24 cellular contexts compared by ENCODE assay signal in genomic region chr15:31313223-31313622, GRCh38. TPM values are rescaled to one million over a fixed set of nuclear protein-coding genes. Genes with fewer than 3 reads are reported as not detected.
DNase-seq lines count a peak whose midpoint lies in the region; ATAC-seq, FAIRE-seq and TF ChIP-seq lines count a peak whose summit lies in the region.
"Had no signal": no experiment of that assay in that cellular context is flagged by ENCODE, and none has a peak within 500 bp of the region (broad histone marks: within the 10 kb centered on the region; RNA-seq: fewer than 3 reads in every experiment).

No MANE protein-coding gene starts in this region.

- in situ Hi-C loops in GM12878 (cut with MboI) (no loop called here), transverse colon (cut with MboI; ENCODE audit: low pct_ligation_motif_present in 1 of 4, low pct_unique_long_range_greater_than_20kb in 1 of 4, low sequenced_read_pairs in 3 of 4) (loop anchor here in 2 of 4 donors (10.0 to 25.0 kb wide), 2 partner anchors 101 to 108 kb away; no protein-coding TSS in a partner anchor)

- no peak overlapping the region for H3K27ac ChIP-seq in HEK293 (ENCODE audit: extremely low read depth, low read depth, low read length)
- H3K27ac ChIP-seq in GM12878 (ENCODE audit: control insufficient read depth, insufficient read depth), result no peak overlapping the region
- H3K27ac ChIP-seq in transverse colon, result no peak overlapping the region
- no peak overlapping the region for H3K27ac ChIP-seq in colonic mucosa
- H3K27ac ChIP-seq: 22Rv1; A549; BLaER1 treated with 17β-estradiol and CSF1 and Interleukin-3, amounts not matched to agents 10 nM and 100 nM; C4-2B had no signal

- H3K36me3 ChIP-seq in HEK293 (ENCODE audit: control insufficient read depth in 2 of 2, insufficient read depth in 1 of 2, low read length in 2 of 2) (no peaks in the 10 kb centered on the region), GM12878 (ENCODE audit: control insufficient read depth in 2 of 2, insufficient read depth in 2 of 2, low read length in 1 of 2) (no peaks in the 10 kb centered on the region), transverse colon (no peaks in the 10 kb centered on the region), colonic mucosa (no peaks in the 10 kb centered on the region)
- H3K36me3 ChIP-seq: BLaER1 treated with 17β-estradiol and CSF1 and Interleukin-3, amounts not matched to agents 10 nM and 100 nM had no signal

- H3K4me3 ChIP-seq in HEK293 (ENCODE audit: low read depth, low read length) (no peak overlapping the region), GM12878 (no peak overlapping the region), transverse colon (no peak overlapping the region), colonic mucosa (no peak overlapping the region)
- H3K4me3 ChIP-seq: A549; BLaER1 treated with 17β-estradiol and CSF1 and Interleukin-3, amounts not matched to agents 10 nM and 100 nM had no signal

- H3K4me2 ChIP-seq in GM12878 (ENCODE audit: control insufficient read depth, insufficient read depth), result no peak overlapping the region
- H3K4me2 ChIP-seq: A549; BLaER1 treated with 17β-estradiol and CSF1 and Interleukin-3, amounts not matched to agents 10 nM and 100 nM had no signal

- no peak for FAIRE-seq in GM12878 (lab: Jason Lieb, UNC)
- FAIRE-seq: A549, GM12891, GM19239 had no signal

- H3K4me1 ChIP-seq in HEK293 (ENCODE audit: control insufficient read depth, insufficient read depth, low read length), result no peaks in the 10 kb centered on the region
- peaks cover 7% of the 10 kb centered on the region for H3K4me1 ChIP-seq in GM12878 (ENCODE audit: control insufficient read depth, insufficient read depth, low read length)
- H3K4me1 ChIP-seq in transverse colon, result no peaks in the 10 kb centered on the region
- no peaks in the 10 kb centered on the region for H3K4me1 ChIP-seq in colonic mucosa
- H3K4me1 ChIP-seq: A549 had no signal

- RAD21 ChIA-PET in GM12878 (lab: Charles Lee; ENCODE audit: unreplicated experiment), result no interaction called here

- DNase-seq in GM12878 (ENCODE audit: low read depth, low spot score), result no peak
- DNase-seq in ecto neural progenitor cell (ENCODE audit: low spot score), result peak; percentile 10
- DNase-seq in islet precursor cell, result peak; percentile 1
- DNase-seq in transverse colon, result no peak
- no peak for DNase-seq in T-helper 9 cell
- no peak for DNase-seq in COLO829 (ENCODE audit: low spot score)
- DNase-seq in colonic mucosa, result no peak
- DNase-seq: AML-193; CD4-positive, alpha-beta T cell; CD8-positive, alpha-beta T cell; COR-L47; DMS153; DMS53; DMS79; DND-41; EL; GDM1 had no signal

- H4K20me1 ChIP-seq in GM12878 (ENCODE audit: control insufficient read depth, insufficient read depth), result no peaks in the 10 kb centered on the region
- H4K20me1 ChIP-seq: BLaER1 treated with 17β-estradiol and CSF1 and Interleukin-3, amounts not matched to agents 10 nM and 100 nM had no signal

- H3K9me3 ChIP-seq in HEK293 (ENCODE audit: control insufficient read depth, insufficient read depth, low read depth, low read length) (no peaks in the 10 kb centered on the region), GM12878 (replicated peaks; ENCODE audit: control insufficient read depth, insufficient read depth, low read length) (peaks cover 3% of the 10 kb centered on the region; the same call in 1 of the 3 replicates), transverse colon (peaks cover 7 to 13% of the 10 kb centered on the region in 2 donors), colonic mucosa (no peaks in the 10 kb centered on the region)

- no peak for ATAC-seq in GM12878
- ATAC-seq: A549; CD8-positive, alpha-beta T cell had no signal

- SMC1A ChIA-PET in GM12878 (lab: Charles Lee; ENCODE audit: uncharacterized antibody, unreplicated experiment), result interaction anchor here (1.1 to 1.5 kb wide), 3 partner anchors 21 to 176 kb away, joined by 3 read pairs; no protein-coding TSS in a partner anchor

- intact Hi-C loops in GM12878 (cut with micrococcal nuclease; ENCODE audit: unreplicated experiment) (no loop called here), transverse colon (cut with DNase I; ENCODE audit: low total_unique reads) (no loop called here), colonic mucosa (cut with DNase I) (no loop called here)

- H3K27me3 ChIP-seq in GM12878 (replicated peaks in 1 of 2; ENCODE audit: control insufficient read depth in 2 of 2, insufficient read depth in 2 of 2, low read length in 1 of 2) (no peaks in the 10 kb centered on the region; a peak in 1 of 4 replicates), transverse colon (peaks cover 4% of the 10 kb centered on the region), colonic mucosa (no peaks in the 10 kb centered on the region)

- H3K79me2 ChIP-seq in GM12878 (ENCODE audit: control insufficient read depth, insufficient read depth, low read length), result no peaks in the 10 kb centered on the region

- TF ChIP-seq EP300 in GM12878 (IDR thresholded peaks at IDR 0.05; ENCODE audit: borderline replicate concordance in 1 of 2, control insufficient read depth in 1 of 2, low read depth in 2 of 2, low read length in 2 of 2) (no peak), transverse colon (IDR thresholded peaks at IDR 0.05; ENCODE audit: low read depth) (no peak)

- no peak overlapping the region for H2AFZ ChIP-seq in GM12878 (ENCODE audit: control insufficient read depth, low read depth, low read length)

- CTCF ChIA-PET in HEK293 (lab: Yijun Ruan, JAX) (interaction anchor here (0.7 kb wide), 1 partner anchor 209 kb away, joined by 5 read pairs; no protein-coding TSS in a partner anchor), GM12878 (lab: Yijun Ruan, JAX) (interaction anchor here (0.6 to 2.1 kb wide), 4 partner anchors 8 to 371 kb away, joined by 3 to 6 read pairs (median 4); no protein-coding TSS in a partner anchor)

- POLR2A ChIA-PET in HEK293 (lab: Yijun Ruan, JAX), result no interaction called here
- POLR2A ChIA-PET in GM12878 (lab: Charles Lee), result interaction anchor here (1.7 kb wide), 1 partner anchor 11 kb away, joined by 7 read pairs; no protein-coding TSS in a partner anchor

- no peak for TF ChIP-seq CTCF in HEK293 (tag by site-specific recombination; IDR thresholded peaks at IDR 0.05)
- TF ChIP-seq CTCF in GM12878 (IDR thresholded peaks at IDR 0.05 in 2 of 3, conservative IDR thresholded peaks at IDR 0.05 in 1 of 3; ENCODE audit: control insufficient read depth in 2 of 3, extremely low read depth in 1 of 3, insufficient read depth in 1 of 3, low read depth in 3 of 3, low read length in 3 of 3), result no peak
- TF ChIP-seq CTCF in transverse colon (IDR thresholded peaks at IDR 0.05), result no peak
- no peak for TF ChIP-seq CTCF in colonic mucosa (IDR thresholded peaks at IDR 0.05)

- H3K9ac ChIP-seq in GM12878 (ENCODE audit: control insufficient read depth, insufficient read depth, low read length) (no peak overlapping the region), colonic mucosa (ENCODE audit: low read depth in 2 of 2, low read length in 2 of 2) (no peak overlapping the region)
- H3K9ac ChIP-seq: BLaER1 treated with 17β-estradiol and CSF1 and Interleukin-3, amounts not matched to agents 10 nM and 100 nM had no signal

- TF ChIP-seq RAD21 in GM12878 (IDR thresholded peaks at IDR 0.05; ENCODE audit: insufficient read depth, low read depth, low read length), result no peak

- no peak for TF ChIP-seq POLR2A in GM12878 (IDR thresholded peaks at IDR 0.05; ENCODE audit: low read depth, low read length)
- TF ChIP-seq POLR2A in transverse colon (IDR thresholded peaks at IDR 0.05), result no peak

- BruUV-seq in GM12878 (replicated peaks; lab: Mats Ljungman, UMichigan), result no TSS peak

TF ChIP-seq in HEK293, 187 proteins besides CTCF, POLR2A, EP300 and RAD21 (continues in another document):
- no peak for TF ChIP-seq ZNF416 (tag by site-specific recombination; IDR thresholded peaks at IDR 0.05)
- TF ChIP-seq SETDB1 (IDR thresholded peaks at IDR 0.05; ENCODE audit: insufficient read length, low read length), result peak; percentile 26

TF ChIP-seq in GM12878, 131 proteins besides CTCF, POLR2A, EP300 and RAD21:
- TF ChIP-seq SMARCA5 (IDR thresholded peaks at IDR 0.05) (peak; percentile 51; the same call in 1 of the 2 replicates), JUND (IDR thresholded peaks at IDR 0.05; ENCODE audit: low read depth, low read length) (no peak)

RNA-seq across cellular contexts. Expression of gene KLF13, which starts 13.4 kb away (rescaled TPM):
- 47.3 and 48.6 TPM in 2 replicates for total RNA-seq in GM12878 (2013; cell fraction: nucleolus; rRNA removed)
- total RNA-seq in GM12878 (2014; rRNA removed), result 49.3 and 51.8 TPM in 2 replicates
- 64.7 and 65.1 TPM in 2 replicates for total RNA-seq in GM12878 (2014; rRNA removed; fragmentation: Illumina TruSeq; extraction: Trizol)
- total RNA-seq in GM12878 (2021), result 109 and 112 TPM in 2 replicates
- 21.1 TPM for polyA plus RNA-seq in GM12878 (2011; ENCODE audit: low read depth)
- 71.9 and 72.0 TPM in 2 replicates for polyA plus RNA-seq in GM12878 (2011; rRNA removed)
- polyA plus RNA-seq in GM12878 (2011; cell fraction: cytosol; rRNA removed), result 40.2 and 46.9 TPM in 2 replicates
- polyA plus RNA-seq in GM12878 (2011; cell fraction: nucleus; rRNA removed), result 35.3 and 41.2 TPM in 2 replicates
- polyA plus RNA-seq in GM12878 (2012), result 50.2 and 70.7 TPM in 2 replicates
- 42.3 and 48.2 TPM in 2 replicates for polyA plus RNA-seq in GM12878 (2014; fragmentation: Illumina TruSeq; extraction: Trizol)
- 10 to 100 TPM; 31.1 to 63.1 TPM for polyA plus RNA-seq in GM12878 (2014; fragmentation: Nextera tagmentation; extraction: Ambion mirVana)
- 51.0 and 52.4 TPM in 2 replicates for polyA plus RNA-seq in GM12878 (2014; rRNA removed)
- polyA plus RNA-seq in GM12878 (2016; fragmentation: Nextera tagmentation; extraction: Ambion mirVana), result 10 to 100 TPM; 20.3 to 24.4 TPM
- 55.7 and 58.5 TPM in 2 replicates for polyA minus RNA-seq in GM12878 (2011; rRNA and poly(A)+ RNA removed)
- polyA minus RNA-seq in GM12878 (2011; cell fraction: cytosol; rRNA and poly(A)+ RNA removed), result 23.3 and 37.1 TPM in 2 replicates
- polyA minus RNA-seq in GM12878 (2011; cell fraction: nucleus; rRNA and poly(A)+ RNA removed), result 10.3 and 17.7 TPM in 2 replicates
- total RNA-seq in transverse colon, result 10 to 100 TPM; 39.0 to 81.2 (median 68.8) TPM
- total RNA-seq in colonic mucosa, result 10 to 100 TPM; 68.9 to 92.3 TPM

Comparison
In these comparisons a context has a peak if more than half of its experiments do, and no peak if none do; other contexts are left out.
1. DNase-seq: peak in ecto neural progenitor cell (single experiment) and islet precursor cell (single experiment); none in GM12878 (single experiment), transverse colon (single experiment), T-helper 9 cell (single experiment), COLO829 (single experiment) and colonic mucosa (single experiment).